18 cellular contexts compared by ENCODE assay signal in genomic region chr6:1777921-1778692, GRCh38.
DNase-seq lines count a peak whose midpoint lies in the region; ATAC-seq and TF ChIP-seq lines count a peak whose summit lies in the region.
"Had no signal": no experiment of that assay in that cellular context is flagged by ENCODE, and none has a peak within 500 bp of the region (broad histone marks: within the 10 kb centered on the region; RNA-seq: fewer than 3 reads in every experiment).

No MANE protein-coding gene starts in this region.

- TF ChIP-seq CTCF in GM23338 (conservative IDR thresholded peaks at IDR 0.05; ENCODE audit: low read depth in 2 of 2) (no peak), body of pancreas (IDR thresholded peaks at IDR 0.05) (no peak), mesothelial cell of epicardium (IDR thresholded peaks at IDR 0.05; ENCODE audit: unreplicated experiment) (no peak), thyroid gland (IDR thresholded peaks at IDR 0.05) (no peak)

- no peaks in the 10 kb centered on the region for H3F3A ChIP-seq in GM23338 (replicated peaks; ENCODE audit: low read depth)

- H3K4me1 Mint-ChIP-seq in GM23338 (peaks cover 6% of the 10 kb centered on the region), mesothelial cell of epicardium (peaks cover 51% of the 10 kb centered on the region)
- H3K4me1 Mint-ChIP-seq in activated T-cell treated with anti-CD3 and anti-CD28 coated beads, Interleukin-2, amount 50 U/mL, for 24 hours (ENCODE audit: low read depth): peaks cover 21% of the 10 kb centered on the region

- H3K36me3 ChIP-seq in GM23338 (ENCODE audit: insufficient read depth): no peaks in the 10 kb centered on the region
- no peaks in the 10 kb centered on the region for H3K36me3 ChIP-seq in body of pancreas (replicated peaks in 1 of 2; ENCODE audit: insufficient read depth in 1 of 2, low read depth in 2 of 2)
- no peaks in the 10 kb centered on the region for H3K36me3 ChIP-seq in thyroid gland
- H3K36me3 ChIP-seq: BLaER1 treated with 17β-estradiol and CSF1 and Interleukin-3, amounts not matched to agents 10 nM and 100 nM had no signal

- H3K4me2 ChIP-seq in GM23338: no peak overlapping the region
- H3K4me2 ChIP-seq: A549; BLaER1 treated with 17β-estradiol and CSF1 and Interleukin-3, amounts not matched to agents 10 nM and 100 nM had no signal

- ATAC-seq in GM23338 (peak; percentile 28; the same call in 2 of the 3 replicates), body of pancreas (peak; percentile 35)
- ATAC-seq: A549 had no signal

- H3K36me3 Mint-ChIP-seq in GM23338 (ENCODE audit: low read depth) (no peaks in the 10 kb centered on the region), mesothelial cell of epicardium (no peaks in the 10 kb centered on the region)
- peaks cover 2% of the 10 kb centered on the region for H3K36me3 Mint-ChIP-seq in activated T-cell treated with anti-CD3 and anti-CD28 coated beads, Interleukin-2, amount 50 U/mL, for 24 hours (ENCODE audit: low read depth)

- no peaks in the 10 kb centered on the region for H3K9me2 ChIP-seq in GM23338 (ENCODE audit: insufficient read depth)

- no peaks in the 10 kb centered on the region for H3K79me2 ChIP-seq in GM23338 (replicated peaks; ENCODE audit: insufficient read depth)

- H3K27me3 ChIP-seq in GM23338 (ENCODE audit: insufficient read depth) (no peaks in the 10 kb centered on the region), body of pancreas (no peaks in the 10 kb centered on the region), thyroid gland (no peaks in the 10 kb centered on the region)
- H3K27me3 ChIP-seq: BLaER1 treated with 17β-estradiol and CSF1 and Interleukin-3, amounts not matched to agents 10 nM and 100 nM had no signal

- DNase-seq in GM23338 (ENCODE audit: low spot score) (no peak), body of pancreas (no peak), mesothelial cell of epicardium (ENCODE audit: low spot score in 2 of 2, unreplicated experiment in 2 of 2) (no peak), thyroid gland (peak; percentile 46 to 61), erythroblast (lab: John Stamatoyannopoulos, UW) (no peak), head of caudate nucleus (no peak)
- no peak for DNase-seq in activated T-cell treated with anti-CD3 and anti-CD28 coated beads, Interleukin-2, amount 50 U/mL, for 24 hours
- DNase-seq: DND-41, IMR-90, NCI-H1417 treated with DMSO at 0.1 percent for 48 hours, NCI-H187 treated with DMSO at 0.1 percent for 48 hours, NCI-H2227 treated with DMSO at 0.1 percent for 48 hours, NCI-H510A treated with DMSO at 0.1 percent for 48 hours, NCI-H82, SHP77 had no signal

- no peak for TF ChIP-seq POLR2A in body of pancreas (IDR thresholded peaks at IDR 0.05)
- no peak for TF ChIP-seq POLR2A in thyroid gland (IDR thresholded peaks at IDR 0.05)
- TF ChIP-seq POLR2A in erythroblast (IDR thresholded peaks at IDR 0.05; ENCODE audit: low read length): no peak

- no peaks in the 10 kb centered on the region; the same call in 1 of the 2 replicates for H4K20me1 ChIP-seq in GM23338 (replicated peaks; ENCODE audit: insufficient read depth)
- H4K20me1 ChIP-seq: BLaER1 treated with 17β-estradiol and CSF1 and Interleukin-3, amounts not matched to agents 10 nM and 100 nM had no signal

- peaks cover 4% of the 10 kb centered on the region; the same call in 1 of the 2 replicates for H3K4me1 ChIP-seq in GM23338 (ENCODE audit: insufficient read depth)
- H3K4me1 ChIP-seq in body of pancreas: peaks cover 18% of the 10 kb centered on the region
- H3K4me1 ChIP-seq in thyroid gland: peaks cover 10 to 11% of the 10 kb centered on the region in 2 donors
- H3K4me1 ChIP-seq: A549 had no signal

- WGBS in body of pancreas, 2 donors: 62 to 69% methylated on average over 9 of the region's 9 CpGs
- WGBS in thyroid gland, 2 donors: 70 to 74% methylated on average over 9 of the region's 9 CpGs

- H3K27me3 Mint-ChIP-seq in GM23338 (ENCODE audit: insufficient read depth, low read depth, poor library complexity) (peaks cover 3% of the 10 kb centered on the region), mesothelial cell of epicardium (ENCODE audit: low read depth) (peaks cover 6% of the 10 kb centered on the region)
- H3K27me3 Mint-ChIP-seq in activated T-cell treated with anti-CD3 and anti-CD28 coated beads, Interleukin-2, amount 50 U/mL, for 24 hours: no peaks in the 10 kb centered on the region

- H3K4me3 ChIP-seq in GM23338 (no peak overlapping the region), body of pancreas (no peak overlapping the region), thyroid gland (replicated peaks in 1 of 3) (no peak overlapping the region)
- H3K4me3 ChIP-seq: A549; BLaER1 treated with 17β-estradiol and CSF1 and Interleukin-3, amounts not matched to agents 10 nM and 100 nM had no signal

- no peak overlapping the region for H3K4me3 Mint-ChIP-seq in GM23338
- H3K4me3 Mint-ChIP-seq in mesothelial cell of epicardium: no peak overlapping the region
- no peak overlapping the region for H3K4me3 Mint-ChIP-seq in activated T-cell treated with anti-CD3 and anti-CD28 coated beads, Interleukin-2, amount 50 U/mL, for 24 hours

- intact Hi-C loops in body of pancreas (cut with DNase I): loop anchor here (10.0 kb wide), 1 partner anchor 143 kb away; no protein-coding TSS in a partner anchor
- intact Hi-C loops in thyroid gland (cut with DNase I): no loop called here
- intact Hi-C loops in head of caudate nucleus (cut with DNase I): no loop called here

- H3K27ac Mint-ChIP-seq in GM23338 (no peak overlapping the region), mesothelial cell of epicardium (peak overlapping the region; percentile 72)
- H3K27ac Mint-ChIP-seq in activated T-cell treated with anti-CD3 and anti-CD28 coated beads, Interleukin-2, amount 50 U/mL, for 24 hours: no peak overlapping the region

- no peaks in the 10 kb centered on the region for H3K9me3 ChIP-seq in body of pancreas
- no peaks in the 10 kb centered on the region for H3K9me3 ChIP-seq in thyroid gland
- H3K9me3 ChIP-seq: A549; BLaER1 treated with 17β-estradiol and CSF1 and Interleukin-3, amounts not matched to agents 10 nM and 100 nM had no signal

- no peak overlapping the region for H3K27ac ChIP-seq in GM23338 (ENCODE audit: low read depth)
- H3K27ac ChIP-seq in body of pancreas: peak overlapping the region in 3 of 4 donors; percentile 46 to 54 (median 49)
- peak overlapping the region; percentile 29 to 70 (median 36) for H3K27ac ChIP-seq in thyroid gland
- H3K27ac ChIP-seq: A549; BLaER1 treated with 17β-estradiol and CSF1 and Interleukin-3, amounts not matched to agents 10 nM and 100 nM; HL-60 had no signal

- H2AFZ ChIP-seq in GM23338: no peak overlapping the region

- H3K9me3 Mint-ChIP-seq in GM23338: no peaks in the 10 kb centered on the region
- H3K9me3 Mint-ChIP-seq in mesothelial cell of epicardium: no peaks in the 10 kb centered on the region
- no peaks in the 10 kb centered on the region for H3K9me3 Mint-ChIP-seq in activated T-cell treated with anti-CD3 and anti-CD28 coated beads, Interleukin-2, amount 50 U/mL, for 24 hours

TF ChIP-seq in GM23338, 12 proteins besides CTCF, POLR2A, EP300 and RAD21 (continues in another document):
- TF ChIP-seq JUNB (IDR thresholded peaks at IDR 0.05; ENCODE audit: unreplicated experiment) (no peak), ZNF114 (CRISPR knock-in tag; IDR thresholded peaks at IDR 0.05) (no peak), POLR2AphosphoS5 (IDR thresholded peaks at IDR 0.05; ENCODE audit: low read depth) (no peak), CREB1 (CRISPR knock-in tag; IDR thresholded peaks at IDR 0.05; ENCODE audit: low read depth) (no peak), EZH2phosphoT487 (IDR thresholded peaks at IDR 0.05; ENCODE audit: unreplicated experiment) (no peak), NANOG (IDR thresholded peaks at IDR 0.05; ENCODE audit: borderline replicate concordance) (no peak), EZH2 (IDR thresholded peaks at IDR 0.05; ENCODE audit: low read depth, unreplicated experiment) (no peak), STAT1 (IDR thresholded peaks at IDR 0.05; ENCODE audit: unreplicated experiment) (no peak), REST (IDR thresholded peaks at IDR 0.05; ENCODE audit: unreplicated experiment) (no peak), ZNF331 (CRISPR knock-in tag; IDR thresholded peaks at IDR 0.05; ENCODE audit: low read depth) (no peak)

Comparison
In these comparisons a context has a peak if more than half of its experiments do, and no peak if none do; other contexts are left out.
1. DNase-seq: peak in thyroid gland (2 of 2); none in GM23338 (single experiment), body of pancreas (0 of 4), mesothelial cell of epicardium (0 of 2), erythroblast (0 of 2), head of caudate nucleus (0 of 42) and activated T-cell treated with anti-CD3 and anti-CD28 coated beads, Interleukin-2, amount 50 U/mL, for 24 hours (single experiment).